13 cellular contexts compared by ENCODE assay signal in genomic region chr10:126203746-126204145, GRCh38.
"Had no signal": no experiment of that assay in that cellular context is flagged by ENCODE, and none has a peak within 500 bp of the region (broad histone marks: within the 10 kb centered on the region; RNA-seq: fewer than 3 reads in every experiment).

No MANE protein-coding gene starts in this region.

- H3K27ac Mint-ChIP-seq: activated CD8-positive, alpha-beta T cell treated with anti-CD3 and anti-CD28 coated beads, Interleukin-2, amount 10 ng/mL, durations not matched to agents 7 days and 5 days; activated T-helper 1 cell treated with anti-CD3 and anti-CD28 coated beads, Interleukin-12 subunit alpha, Interleukin-12 subunit beta, Interleukin-2, Interleukin-4 antibody, amounts not matched to agents 30 ng/mL and 10 ng/mL and 1 ng/mL, durations not matched to agents 14 hours and 24 hours and 36 hours; immature natural killer cell had no signal

- H3K9ac ChIP-seq: parathyroid adenoma had no signal

- H3K4me1 ChIP-seq: parathyroid adenoma, SJCRH30, transverse colon had no signal

- H3K27ac ChIP-seq: epithelial cell of prostate, parathyroid adenoma, SJCRH30, transverse colon had no signal

- H3K4me1 Mint-ChIP-seq: immature natural killer cell had no signal

- H3K79me2 ChIP-seq: parathyroid adenoma had no signal

- H3K4me3 Mint-ChIP-seq: activated CD8-positive, alpha-beta T cell treated with anti-CD3 and anti-CD28 coated beads, Interleukin-2, amount 10 ng/mL, durations not matched to agents 7 days and 5 days; activated T-helper 1 cell treated with anti-CD3 and anti-CD28 coated beads, Interleukin-12 subunit alpha, Interleukin-12 subunit beta, Interleukin-2, Interleukin-4 antibody, amounts not matched to agents 30 ng/mL and 10 ng/mL and 1 ng/mL, durations not matched to agents 14 hours and 24 hours and 36 hours; immature natural killer cell had no signal

- H3K9me3 Mint-ChIP-seq: immature natural killer cell had no signal

- H2AFZ ChIP-seq: parathyroid adenoma had no signal

- H3K4me3 ChIP-seq: SJCRH30, transverse colon had no signal

- H3K36me3 ChIP-seq: SJCRH30, transverse colon had no signal

- H3K36me3 Mint-ChIP-seq: immature natural killer cell had no signal

- H3K27me3 ChIP-seq: SJCRH30, transverse colon had no signal

- H3K9me3 ChIP-seq: SJCRH30, transverse colon had no signal

- DNase-seq: activated CD4-positive, alpha-beta T cell treated with anti-CD3 and anti-CD28 coated beads for 1 hour; activated CD8-positive, alpha-beta memory T cell treated with anti-CD3 and anti-CD28 coated beads, Interleukin-2, amount 50 U/mL, for 48 hours; activated CD8-positive, alpha-beta T cell treated with anti-CD3 and anti-CD28 coated beads, Interleukin-2, amount 10 ng/mL, durations not matched to agents 7 days and 5 days; activated naive CD4-positive, alpha-beta T cell; cortex of kidney; effector memory CD4-positive, alpha-beta T cell; immature natural killer cell; left colon; SJCRH30; transverse colon had no signal

- ATAC-seq: activated CD8-positive, alpha-beta T cell treated with anti-CD3 and anti-CD28 coated beads, Interleukin-2, amount 10 ng/mL, durations not matched to agents 7 days and 5 days; left colon had no signal
